ENCODE assay signal across 11 cellular contexts in genomic region chr11:61626580-61627380, GRCh38. TPM values are rescaled to one million over a fixed set of nuclear protein-coding genes. Genes with fewer than 3 reads are reported as not detected.
DNase-seq lines count a peak whose midpoint lies in the region; ATAC-seq, FAIRE-seq and TF ChIP-seq lines count a peak whose summit lies in the region.
"Had no signal": no experiment of that assay in that cellular context is flagged by ENCODE, and none has a peak within 500 bp of the region (broad histone marks: within the 10 kb centered on the region; RNA-seq: fewer than 3 reads in every experiment).

No MANE protein-coding gene starts in this region.

- H3K4me1 ChIP-seq in Panc1 (ENCODE audit: control insufficient read depth, insufficient read depth, low read length), result no peaks in the 10 kb centered on the region

- no peaks in the 10 kb centered on the region for H3K27me3 ChIP-seq in Panc1 (ENCODE audit: control insufficient read depth, insufficient read depth, low read length)

- no peaks in the 10 kb centered on the region for H3K36me3 ChIP-seq in Panc1 (ENCODE audit: control insufficient read depth, insufficient read depth, low read length)
- H3K36me3 ChIP-seq: neutrophil had no signal

- TF ChIP-seq CTCF in Panc1 (IDR thresholded peaks at IDR 0.05) (no peak), glutamatergic neuron (IDR thresholded peaks at IDR 0.05; ENCODE audit: partially characterized antibody, unreplicated experiment) (no peak), nephron (IDR thresholded peaks at IDR 0.05; ENCODE audit: unreplicated experiment in 3 of 3) (no peak)

- H3K9me3 ChIP-seq in Panc1 (ENCODE audit: control insufficient read depth, insufficient read depth, low read depth, low read length), result no peaks in the 10 kb centered on the region
- H3K9me3 ChIP-seq: neutrophil had no signal

- FAIRE-seq in HTR-8/SVneo (lab: Jason Lieb, UNC), result no peak

- no TSS peak for BruUV-seq in Panc1 (replicated peaks; lab: Mats Ljungman, UMichigan)

- no peak overlapping the region for H3K27ac ChIP-seq in Panc1 (ENCODE audit: low read length)
- H3K27ac ChIP-seq: neutrophil had no signal

- H3K4me3 Mint-ChIP-seq in glutamatergic neuron (ENCODE audit: unreplicated experiment), result peak overlapping the region; percentile 20
- H3K4me3 Mint-ChIP-seq in nephron, result no peak overlapping the region
- no peak overlapping the region for H3K4me3 Mint-ChIP-seq in activated naive CD4-positive, alpha-beta T cell treated with anti-CD3 and anti-CD28 coated beads for 36 hours
- H3K4me3 Mint-ChIP-seq: CD4-positive, alpha-beta memory T cell had no signal

- in situ Hi-C loops in Panc1 (cut with HindIII; ENCODE audit: low pct_unique_long_range_greater_than_20kb, low sequenced_read_pairs), result no loop called here

- H3K27ac Mint-ChIP-seq in glutamatergic neuron (ENCODE audit: unreplicated experiment) (peak overlapping the region; percentile 76), nephron (peak overlapping the region; percentile 40 to 97 (median 93))
- no peak overlapping the region for H3K27ac Mint-ChIP-seq in activated naive CD4-positive, alpha-beta T cell treated with anti-CD3 and anti-CD28 coated beads for 36 hours

- H3K36me3 Mint-ChIP-seq in glutamatergic neuron (ENCODE audit: unreplicated experiment), result no peaks in the 10 kb centered on the region
- no peaks in the 10 kb centered on the region for H3K36me3 Mint-ChIP-seq in nephron (ENCODE audit: low read depth)
- H3K36me3 Mint-ChIP-seq in activated naive CD4-positive, alpha-beta T cell treated with anti-CD3 and anti-CD28 coated beads for 36 hours (ENCODE audit: low read depth), result no peaks in the 10 kb centered on the region
- H3K36me3 Mint-ChIP-seq: CD4-positive, alpha-beta memory T cell had no signal

- POLR2A ChIA-PET in Panc1 (lab: Charles Lee), result no interaction called here

- DNase-seq in EH (ENCODE audit: low read depth) (peak; percentile 19), Panc1 (ENCODE audit: low read depth, low spot score) (no peak), glutamatergic neuron (peak; percentile 49), HTR-8/SVneo (ENCODE audit: insufficient read length, low spot score) (no peak)
- DNase-seq in activated naive CD4-positive, alpha-beta T cell treated with anti-CD3 and anti-CD28 coated beads for 36 hours, result no peak
- no peak for DNase-seq in stimulated activated CD4-positive, alpha-beta T cell treated with anti-CD3 and anti-CD28 coated beads, Interleukin-4, amount 100 ng/mL, for 1 hour
- DNase-seq: CD4-positive, alpha-beta memory T cell; SW 1271 had no signal

- no peaks in the 10 kb centered on the region for H3K9me3 Mint-ChIP-seq in glutamatergic neuron (ENCODE audit: unreplicated experiment)
- H3K9me3 Mint-ChIP-seq in nephron, result no peaks in the 10 kb centered on the region
- no peaks in the 10 kb centered on the region for H3K9me3 Mint-ChIP-seq in activated naive CD4-positive, alpha-beta T cell treated with anti-CD3 and anti-CD28 coated beads for 36 hours
- H3K9me3 Mint-ChIP-seq: CD4-positive, alpha-beta memory T cell had no signal

- 0 out of 2 replicates have a peak, but pooled peaks have one; percentile 9 for ATAC-seq in Panc1
- ATAC-seq in GM19324 (IDR thresholded peaks at IDR 0.05; ENCODE audit: low FRiP score, unreplicated experiment), result no peak

- H3K27me3 Mint-ChIP-seq in glutamatergic neuron (ENCODE audit: unreplicated experiment), result peaks cover 3% of the 10 kb centered on the region
- peaks cover 13% of the 10 kb centered on the region for H3K27me3 Mint-ChIP-seq in nephron (ENCODE audit: low read depth)
- peaks cover 2% of the 10 kb centered on the region for H3K27me3 Mint-ChIP-seq in activated naive CD4-positive, alpha-beta T cell treated with anti-CD3 and anti-CD28 coated beads for 36 hours (ENCODE audit: low read depth)

- H3K4me1 Mint-ChIP-seq in glutamatergic neuron (ENCODE audit: low read depth, unreplicated experiment) (peaks cover 25% of the 10 kb centered on the region), nephron (peaks cover 45% of the 10 kb centered on the region)
- H3K4me1 Mint-ChIP-seq in activated naive CD4-positive, alpha-beta T cell treated with anti-CD3 and anti-CD28 coated beads for 36 hours (ENCODE audit: low read depth), result no peaks in the 10 kb centered on the region

- CTCF ChIA-PET in Panc1 (lab: Charles Lee), result no interaction called here
- CTCF ChIA-PET in activated naive CD4-positive, alpha-beta T cell treated with anti-CD3 and anti-CD28 coated beads for 36 hours (lab: Charles Lee), result interaction anchor here (0.6 to 0.7 kb wide), 3 partner anchors 28 to 68 kb away, joined by 3 to 6 read pairs (median 4); no protein-coding TSS in a partner anchor

- no peak overlapping the region for H3K4me3 ChIP-seq in Panc1 (ENCODE audit: low read depth in 2 of 2, low read length in 2 of 2)

- intact Hi-C loops in Panc1 (cut with micrococcal nuclease; ENCODE audit: unreplicated experiment), result loop anchor here (5.0 kb wide), 1 partner anchor 149 kb away; no protein-coding TSS in a partner anchor
- intact Hi-C loops in activated naive CD4-positive, alpha-beta T cell treated with anti-CD3 and anti-CD28 coated beads for 36 hours (cut with micrococcal nuclease), result loop anchor here (5.0 kb wide), 1 partner anchor 39 kb away; no protein-coding TSS in a partner anchor

RNA-seq across cellular contexts. Expression of gene SYT7, which starts 45.9 kb away (rescaled TPM):
- total RNA-seq in Panc1 (2021; ENCODE audit: unreplicated experiment) (2.5 TPM), glutamatergic neuron (ENCODE audit: unreplicated experiment) (93.6 TPM)
- polyA plus RNA-seq in Panc1 (2012; ENCODE audit: insufficient read length), result 4.2 TPM
- not detected for total RNA-seq in activated naive CD4-positive, alpha-beta T cell treated with anti-CD3 and anti-CD28 coated beads for 36 hours
- total RNA-seq: CD4-positive, alpha-beta memory T cell had no signal
- polyA plus RNA-seq: CD4-positive, alpha-beta memory T cell had no signal

RNA-seq across cellular contexts. Expression of gene DAGLA, which starts 53.4 kb away (rescaled TPM):
- 6.4 TPM for total RNA-seq in Panc1 (2021; ENCODE audit: unreplicated experiment)
- polyA plus RNA-seq in Panc1 (2012; ENCODE audit: insufficient read length), result 5.6 TPM
- total RNA-seq in glutamatergic neuron (ENCODE audit: unreplicated experiment), result 9.6 TPM
- under 1 TPM; 0.02 to 0.07 TPM for total RNA-seq in activated naive CD4-positive, alpha-beta T cell treated with anti-CD3 and anti-CD28 coated beads for 36 hours

Comparison
In these comparisons a context has a peak if more than half of its experiments do, and no peak if none do; other contexts are left out.
1. DNase-seq: peak in EH (single experiment) and glutamatergic neuron (single experiment); none in Panc1 (single experiment), activated naive CD4-positive, alpha-beta T cell treated with anti-CD3 and anti-CD28 coated beads for 36 hours (single experiment), stimulated activated CD4-positive, alpha-beta T cell treated with anti-CD3 and anti-CD28 coated beads, Interleukin-4, amount 100 ng/mL, for 1 hour (single experiment) and HTR-8/SVneo (single experiment).
2. RNA of gene SYT7, which starts 45.9 kb away (total RNA-seq): 93.6 TPM in glutamatergic neuron (single experiment); 2.5 TPM in Panc1 (single experiment) and not detected in activated naive CD4-positive, alpha-beta T cell treated with anti-CD3 and anti-CD28 coated beads for 36 hours; every median in the first group is over 10 times any median in the second.